In the genomic region with DNA sequence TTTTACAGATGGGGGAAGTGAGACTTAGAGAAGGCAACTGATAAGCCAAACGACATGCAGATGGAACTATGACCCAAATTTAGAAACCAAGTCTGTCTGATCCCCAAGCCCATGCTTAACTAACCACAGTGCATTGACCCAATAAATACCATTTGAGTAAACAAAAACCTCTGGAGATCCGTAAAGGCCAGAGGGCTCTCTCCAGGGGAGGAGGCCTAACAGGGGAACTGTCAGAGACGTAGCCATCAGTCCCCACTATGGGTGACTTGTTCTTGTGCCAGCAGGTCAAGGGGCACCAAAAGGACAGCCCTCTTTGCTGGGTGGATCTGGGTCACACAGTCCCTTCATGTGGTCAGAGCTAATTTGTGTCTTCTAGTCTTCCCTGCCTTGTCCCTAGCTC, we compare ENCODE assay signal across 19 cellular contexts.
"Had no signal": no experiment of that assay in that cellular context is flagged by ENCODE, and none has a peak within 500 bp of the region (broad histone marks: within the 10 kb centered on the region; RNA-seq: fewer than 3 reads in every experiment).

No MANE protein-coding gene starts in this region.

- H3K9me3 Mint-ChIP-seq: activated CD4-positive, alpha-beta memory T cell treated with anti-CD3 and anti-CD28 coated beads for 36 hours; activated naive CD4-positive, alpha-beta T cell treated with anti-CD3 and anti-CD28 coated beads for 36 hours; central memory CD8-positive, alpha-beta T cell; naive thymus-derived CD8-positive, alpha-beta T cell had no signal

- H3K27me3 Mint-ChIP-seq: activated CD4-positive, alpha-beta memory T cell treated with anti-CD3 and anti-CD28 coated beads for 36 hours; activated naive CD8-positive, alpha-beta T cell treated with anti-CD3 and anti-CD28 coated beads, Interleukin-2, amount 10 ng/mL, durations not matched to agents 7 days and 5 days; naive thymus-derived CD8-positive, alpha-beta T cell had no signal

- H3K4me3 Mint-ChIP-seq: activated CD4-positive, alpha-beta memory T cell treated with anti-CD3 and anti-CD28 coated beads for 36 hours; activated naive CD4-positive, alpha-beta T cell treated with anti-CD3 and anti-CD28 coated beads for 36 hours; activated naive CD8-positive, alpha-beta T cell treated with anti-CD3 and anti-CD28 coated beads, Interleukin-2, amount 10 ng/mL, durations not matched to agents 7 days and 5 days; activated T-cell treated with anti-CD3 and anti-CD28 coated beads, Interleukin-2, amount 50 U/mL, for 72 hours; central memory CD8-positive, alpha-beta T cell; endodermal cell; mesothelial cell of epicardium; naive thymus-derived CD8-positive, alpha-beta T cell; T-helper 17 cell had no signal

- H3K4me1 Mint-ChIP-seq: activated naive CD8-positive, alpha-beta T cell treated with anti-CD3 and anti-CD28 coated beads, Interleukin-2, amount 10 ng/mL, durations not matched to agents 7 days and 5 days; central memory CD8-positive, alpha-beta T cell; naive thymus-derived CD8-positive, alpha-beta T cell; T-helper 17 cell had no signal

- H3K9me3 ChIP-seq: body of pancreas, colonic mucosa, spleen, tibial nerve had no signal

- DNase-seq: activated CD4-positive, alpha-beta memory T cell treated with anti-CD3 and anti-CD28 coated beads for 36 hours; activated CD4-positive, alpha-beta T cell treated with anti-CD3 and anti-CD28 coated beads for 48 hours; activated effector memory CD4-positive, alpha-beta T cell treated with Interleukin-2 at 50 U/mL for 16 hours; activated naive CD4-positive, alpha-beta T cell treated with anti-CD3 and anti-CD28 coated beads for 36 hours; activated naive CD8-positive, alpha-beta T cell treated with anti-CD3 and anti-CD28 coated beads, Interleukin-2, amount 10 ng/mL, durations not matched to agents 7 days and 5 days; activated T-cell treated with anti-CD3 and anti-CD28 coated beads, Interleukin-2, amount 50 U/mL, for 72 hours; body of pancreas; colonic mucosa; endodermal cell; naive thymus-derived CD8-positive, alpha-beta T cell; spleen; stimulated activated CD4-positive, alpha-beta T cell treated with anti-CD3 and anti-CD28 coated beads, Interleukin-4, amount 100 ng/mL, for 1 hour; stimulated activated naive CD4-positive, alpha-beta T cell treated with Interleukin-2 at 50 U/mL for 16 hours; SW 1271; T-helper 17 cell had no signal

- H3K4me1 ChIP-seq: body of pancreas, colonic mucosa, spleen had no signal

- H3K27ac ChIP-seq: body of pancreas, colonic mucosa had no signal

- ATAC-seq: activated T-cell treated with anti-CD3 and anti-CD28 coated beads, Interleukin-2, amount 50 U/mL, for 72 hours; body of pancreas; naive thymus-derived CD8-positive, alpha-beta T cell; T-helper 17 cell had no signal

- H3K36me3 ChIP-seq: colonic mucosa, spleen, tibial nerve had no signal

- H3K27me3 ChIP-seq: body of pancreas, colonic mucosa, spleen, tibial nerve had no signal

- H3K27ac Mint-ChIP-seq: activated CD4-positive, alpha-beta memory T cell treated with anti-CD3 and anti-CD28 coated beads for 36 hours; activated naive CD4-positive, alpha-beta T cell treated with anti-CD3 and anti-CD28 coated beads for 36 hours; activated naive CD8-positive, alpha-beta T cell treated with anti-CD3 and anti-CD28 coated beads, Interleukin-2, amount 10 ng/mL, durations not matched to agents 7 days and 5 days; activated T-cell treated with anti-CD3 and anti-CD28 coated beads, Interleukin-2, amount 50 U/mL, for 72 hours; endodermal cell; mesothelial cell of epicardium; naive thymus-derived CD8-positive, alpha-beta T cell; progenitor cell of endocrine pancreas; T-helper 17 cell had no signal

- H3K36me3 Mint-ChIP-seq: activated CD4-positive, alpha-beta memory T cell treated with anti-CD3 and anti-CD28 coated beads for 36 hours; activated naive CD8-positive, alpha-beta T cell treated with anti-CD3 and anti-CD28 coated beads, Interleukin-2, amount 10 ng/mL, durations not matched to agents 7 days and 5 days; mesothelial cell of epicardium had no signal

- H3K4me3 ChIP-seq: body of pancreas, colonic mucosa, spleen, tibial nerve had no signal
